Comparison of ENCODE assay signal across 27 cellular contexts in the genomic region with DNA sequence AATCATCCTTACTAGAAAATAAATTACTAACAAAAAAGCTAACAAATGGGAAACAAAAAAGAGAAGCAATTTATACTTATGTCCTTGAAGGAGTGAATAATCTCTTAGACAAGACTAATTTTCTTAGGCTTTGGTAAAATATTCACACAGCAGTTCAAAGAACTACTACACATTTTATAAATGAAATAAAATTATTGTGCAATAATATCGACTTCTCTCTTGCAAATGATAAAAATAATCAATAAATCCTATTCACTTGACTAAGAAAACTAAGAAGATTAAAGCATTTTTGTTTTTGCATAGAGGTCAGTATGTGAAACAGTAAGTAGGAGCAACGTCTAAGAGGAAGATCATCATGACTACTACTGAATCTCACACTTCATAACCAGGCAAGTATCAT.
"Had no signal": no experiment of that assay in that cellular context is flagged by ENCODE, and none has a peak within 500 bp of the region (broad histone marks: within the 10 kb centered on the region; RNA-seq: fewer than 3 reads in every experiment).

No MANE protein-coding gene starts in this region.

- H3K27me3 ChIP-seq: colonic mucosa, dorsolateral prefrontal cortex, esophagus muscularis mucosa, esophagus squamous epithelium, foreskin keratinocyte, gastrocnemius medialis, gastroesophageal sphincter, heart left ventricle, heart right ventricle had no signal

- H3K36me3 ChIP-seq: colonic mucosa, esophagus muscularis mucosa, esophagus squamous epithelium, gastrocnemius medialis, gastroesophageal sphincter, heart left ventricle, heart right ventricle had no signal

- DNase-seq: colonic mucosa; cortex of kidney; dermis blood vessel endothelial cell; dorsolateral prefrontal cortex; effector CD4-positive, alpha-beta T cell; effector CD8-positive, alpha-beta T cell; effector memory CD4-positive, alpha-beta T cell; effector memory CD8-positive, alpha-beta T cell; erythroblast; esophagus squamous epithelium; foreskin fibroblast; foreskin keratinocyte; foreskin melanocyte; gastrocnemius medialis; glutamatergic neuron; head of caudate nucleus; heart left ventricle; heart right ventricle had no signal

- H3K4me1 ChIP-seq: colonic mucosa, esophagus muscularis mucosa, esophagus squamous epithelium, gastrocnemius medialis, gastroesophageal sphincter, heart left ventricle, heart right ventricle had no signal

- FAIRE-seq: colon, endometrium, endothelial cell of umbilical vein, frontal cortex had no signal

- H3K27ac ChIP-seq: colonic mucosa, coronary artery, dorsolateral prefrontal cortex, epithelial cell of prostate, esophagus muscularis mucosa, esophagus squamous epithelium, foreskin keratinocyte, gastrocnemius medialis, gastroesophageal sphincter, heart left ventricle, heart right ventricle had no signal

- H3K4me3 ChIP-seq: colonic mucosa, coronary artery, dorsolateral prefrontal cortex, esophagus muscularis mucosa, esophagus squamous epithelium, gastrocnemius medialis, gastroesophageal sphincter, heart left ventricle, heart right ventricle had no signal

- H3K9me3 ChIP-seq: colonic mucosa, esophagus muscularis mucosa, esophagus squamous epithelium, gastrocnemius medialis, gastroesophageal sphincter, heart left ventricle, heart right ventricle had no signal

- ATAC-seq: effector memory CD8-positive, alpha-beta T cell; esophagus mucosa; foreskin keratinocyte; gastrocnemius medialis; gastroesophageal sphincter; heart left ventricle; heart right ventricle had no signal
